In the genomic region with DNA sequence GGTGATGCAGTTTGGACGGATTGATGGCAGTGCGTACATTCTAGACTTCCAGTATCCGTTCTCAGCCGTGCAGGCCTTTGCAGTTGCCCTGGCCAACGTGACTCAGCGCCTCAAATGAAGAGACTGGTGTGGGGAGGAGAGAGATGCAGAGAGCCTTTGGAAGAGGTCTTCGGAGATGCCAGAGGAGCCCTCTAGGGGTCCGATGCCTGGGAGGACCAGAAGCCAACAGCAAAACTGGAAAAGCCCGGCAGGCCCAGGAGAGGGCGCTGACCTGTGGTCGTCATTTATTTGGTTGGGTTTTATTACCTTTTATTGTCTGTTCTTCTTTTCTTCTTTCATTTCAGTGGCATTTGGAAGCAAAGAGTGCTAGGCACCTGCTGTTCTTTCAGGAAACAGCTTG, we compare ENCODE assay signal across 1 cellular context.
A peak's percentile ranks its signal among the peaks of the same experiment; 100 is the strongest.
TF ChIP-seq lines count a peak whose summit lies in the region.

No MANE protein-coding gene starts in this region.

TF ChIP-seq in HepG2, 621 proteins besides CTCF, POLR2A, EP300 and RAD21 (continued from another document):
- TF ChIP-seq, protein P1, sequence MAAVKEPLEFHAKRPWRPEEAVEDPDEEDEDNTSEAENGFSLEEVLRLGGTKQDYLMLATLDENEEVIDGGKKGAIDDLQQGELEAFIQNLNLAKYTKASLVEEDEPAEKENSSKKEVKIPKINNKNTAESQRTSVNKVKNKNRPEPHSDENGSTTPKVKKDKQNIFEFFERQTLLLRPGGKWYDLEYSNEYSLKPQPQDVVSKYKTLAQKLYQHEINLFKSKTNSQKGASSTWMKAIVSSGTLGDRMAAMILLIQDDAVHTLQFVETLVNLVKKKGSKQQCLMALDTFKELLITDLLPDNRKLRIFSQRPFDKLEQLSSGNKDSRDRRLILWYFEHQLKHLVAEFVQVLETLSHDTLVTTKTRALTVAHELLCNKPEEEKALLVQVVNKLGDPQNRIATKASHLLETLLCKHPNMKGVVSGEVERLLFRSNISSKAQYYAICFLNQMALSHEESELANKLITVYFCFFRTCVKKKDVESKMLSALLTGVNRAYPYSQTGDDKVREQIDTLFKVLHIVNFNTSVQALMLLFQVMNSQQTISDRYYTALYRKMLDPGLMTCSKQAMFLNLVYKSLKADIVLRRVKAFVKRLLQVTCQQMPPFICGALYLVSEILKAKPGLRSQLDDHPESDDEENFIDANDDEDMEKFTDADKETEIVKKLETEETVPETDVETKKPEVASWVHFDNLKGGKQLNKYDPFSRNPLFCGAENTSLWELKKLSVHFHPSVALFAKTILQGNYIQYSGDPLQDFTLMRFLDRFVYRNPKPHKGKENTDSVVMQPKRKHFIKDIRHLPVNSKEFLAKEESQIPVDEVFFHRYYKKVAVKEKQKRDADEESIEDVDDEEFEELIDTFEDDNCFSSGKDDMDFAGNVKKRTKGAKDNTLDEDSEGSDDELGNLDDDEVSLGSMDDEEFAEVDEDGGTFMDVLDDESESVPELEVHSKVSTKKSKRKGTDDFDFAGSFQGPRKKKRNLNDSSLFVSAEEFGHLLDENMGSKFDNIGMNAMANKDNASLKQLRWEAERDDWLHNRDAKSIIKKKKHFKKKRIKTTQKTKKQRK (IDR thresholded peaks at IDR 0.05; ENCODE audit: low read length) = no peak
- TF ChIP-seq, protein P2, sequence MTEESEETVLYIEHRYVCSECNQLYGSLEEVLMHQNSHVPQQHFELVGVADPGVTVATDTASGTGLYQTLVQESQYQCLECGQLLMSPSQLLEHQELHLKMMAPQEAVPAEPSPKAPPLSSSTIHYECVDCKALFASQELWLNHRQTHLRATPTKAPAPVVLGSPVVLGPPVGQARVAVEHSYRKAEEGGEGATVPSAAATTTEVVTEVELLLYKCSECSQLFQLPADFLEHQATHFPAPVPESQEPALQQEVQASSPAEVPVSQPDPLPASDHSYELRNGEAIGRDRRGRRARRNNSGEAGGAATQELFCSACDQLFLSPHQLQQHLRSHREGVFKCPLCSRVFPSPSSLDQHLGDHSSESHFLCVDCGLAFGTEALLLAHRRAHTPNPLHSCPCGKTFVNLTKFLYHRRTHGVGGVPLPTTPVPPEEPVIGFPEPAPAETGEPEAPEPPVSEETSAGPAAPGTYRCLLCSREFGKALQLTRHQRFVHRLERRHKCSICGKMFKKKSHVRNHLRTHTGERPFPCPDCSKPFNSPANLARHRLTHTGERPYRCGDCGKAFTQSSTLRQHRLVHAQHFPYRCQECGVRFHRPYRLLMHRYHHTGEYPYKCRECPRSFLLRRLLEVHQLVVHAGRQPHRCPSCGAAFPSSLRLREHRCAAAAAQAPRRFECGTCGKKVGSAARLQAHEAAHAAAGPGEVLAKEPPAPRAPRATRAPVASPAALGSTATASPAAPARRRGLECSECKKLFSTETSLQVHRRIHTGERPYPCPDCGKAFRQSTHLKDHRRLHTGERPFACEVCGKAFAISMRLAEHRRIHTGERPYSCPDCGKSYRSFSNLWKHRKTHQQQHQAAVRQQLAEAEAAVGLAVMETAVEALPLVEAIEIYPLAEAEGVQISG (CRISPR knock-in tag; IDR thresholded peaks at IDR 0.05) = 0 out of 2 replicates have a peak, but pooled peaks have one; percentile 28
- TF ChIP-seq STAG1 (CRISPR knock-in tag; IDR thresholded peaks at IDR 0.05) (peak; percentile 71), ZNF329 (CRISPR knock-in tag; IDR thresholded peaks at IDR 0.05; ENCODE audit: low read depth) (no peak), KLF12 (CRISPR knock-in tag; IDR thresholded peaks at IDR 0.05; ENCODE audit: borderline replicate concordance) (no peak), PRPF4 (IDR thresholded peaks at IDR 0.05; ENCODE audit: low read depth, low read length, poor library complexity, severe bottlenecking) (no peak), SUZ12 (IDR thresholded peaks at IDR 0.05; ENCODE audit: low read depth, low read length) (no peak)
TF ChIP-seq in HepG2: peak in this region for 4.
